8 cellular contexts compared by ENCODE assay signal in the genomic region with DNA sequence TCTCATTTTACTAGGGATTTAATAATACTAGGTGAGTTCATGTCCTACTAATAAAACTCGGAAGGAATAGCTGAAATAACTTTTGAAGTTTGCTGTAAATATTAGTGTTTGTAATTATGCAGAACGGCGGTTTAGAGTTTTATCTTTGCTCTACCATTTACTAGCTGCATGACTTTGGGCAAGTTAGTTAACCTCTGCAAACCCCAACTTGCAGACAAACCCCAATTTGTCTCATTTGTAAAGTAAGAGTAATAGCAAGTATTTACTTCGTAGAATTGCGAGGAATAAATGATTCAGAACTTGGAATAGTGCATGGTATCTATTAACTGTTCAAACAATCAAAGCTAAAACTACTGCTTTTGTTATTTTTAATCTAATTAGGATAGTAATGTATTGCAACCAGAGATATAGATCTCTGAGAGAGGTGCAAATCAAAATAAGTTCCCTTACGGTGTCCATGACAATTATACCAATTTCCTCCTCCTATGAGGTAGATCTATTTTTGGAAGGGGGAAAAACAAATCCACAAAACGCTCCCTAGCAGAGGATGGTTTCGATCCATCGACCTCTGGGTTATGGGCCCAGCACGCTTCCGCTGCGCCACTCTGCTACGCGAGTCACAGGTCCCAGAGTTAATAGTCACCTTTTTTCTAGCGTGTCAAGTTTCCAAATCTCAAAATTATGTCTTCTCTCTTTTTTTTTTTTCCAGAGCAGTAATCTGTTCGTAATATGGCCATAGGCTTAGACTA. TPM values are rescaled to one million over a fixed set of nuclear protein-coding genes. Genes with fewer than 3 reads are reported as not detected.
DNase-seq lines count a peak whose midpoint lies in the region; ATAC-seq and TF ChIP-seq lines count a peak whose summit lies in the region.

No MANE protein-coding gene starts in this region.

- DNase-seq in A172 (ENCODE audit: low spot score) = peak; percentile 64
- DNase-seq in HAP-1 (ENCODE audit: low spot score in 2 of 2) = peak; percentile 73 to 82
- peak; percentile 89 for DNase-seq in NCI-H82 (lab: John Stamatoyannopoulos, UW)
- peak; percentile 89 for DNase-seq in activated CD8-positive, alpha-beta memory T cell treated with anti-CD3 and anti-CD28 coated beads, Interleukin-2, amount 50 U/mL, for 48 hours
- DNase-seq in glutamatergic neuron = peak; percentile 54
- peak; percentile 56 for DNase-seq in stimulated activated CD8-positive, alpha-beta memory T cell treated with anti-CD3 and anti-CD28 coated beads, Interleukin-7, amount 100 ng/mL, for 24 hours (ENCODE audit: low read depth)

- peak overlapping the region; percentile 85 for H3K27ac Mint-ChIP-seq in glutamatergic neuron (ENCODE audit: unreplicated experiment)

- no peaks in the 10 kb centered on the region for H3K9me3 ChIP-seq in HAP-1

- peaks cover 6% of the 10 kb centered on the region for H3K4me1 Mint-ChIP-seq in glutamatergic neuron (ENCODE audit: low read depth, unreplicated experiment)

- H3K4me3 ChIP-seq in HAP-1 = peak overlapping the region; percentile 48

- no peak for TF ChIP-seq CTCF in glutamatergic neuron (IDR thresholded peaks at IDR 0.05; ENCODE audit: partially characterized antibody, unreplicated experiment)

- peaks cover 17% of the 10 kb centered on the region for H3K4me1 ChIP-seq in HAP-1

- H3K4me3 Mint-ChIP-seq in glutamatergic neuron (ENCODE audit: unreplicated experiment) = peak overlapping the region; percentile 88

- H3K27me3 Mint-ChIP-seq in glutamatergic neuron (ENCODE audit: unreplicated experiment) = peaks cover 28% of the 10 kb centered on the region

- no peaks in the 10 kb centered on the region for H3K36me3 ChIP-seq in HAP-1 (replicated peaks)

- H3K27me3 ChIP-seq in HAP-1 (ENCODE audit: low read depth) = no peaks in the 10 kb centered on the region

- in situ Hi-C loops in HAP-1 (cut with MboI; ENCODE audit: low sequenced_read_pairs) = loop anchor here (5.0 kb wide), 1 partner anchor 207 kb away; the partner anchor contains the start of gene HMGN4

- no peak for ATAC-seq in GM21619 (IDR thresholded peaks at IDR 0.05; ENCODE audit: unreplicated experiment)
- ATAC-seq in GM18519 (IDR thresholded peaks at IDR 0.05; ENCODE audit: low FRiP score, unreplicated experiment) = no peak

- peaks cover 27% of the 10 kb centered on the region for H3K9me3 Mint-ChIP-seq in glutamatergic neuron (ENCODE audit: unreplicated experiment)

- no peaks in the 10 kb centered on the region for H3K36me3 Mint-ChIP-seq in glutamatergic neuron (ENCODE audit: unreplicated experiment)

RNA-seq across cellular contexts. Expression of gene BTN3A2, which starts 35.1 kb away (rescaled TPM):
- total RNA-seq in A172 (2014; rRNA removed; shearing (Covaris generic)) = 9.9 and 13.3 TPM in 2 replicates
- total RNA-seq in glutamatergic neuron (ENCODE audit: unreplicated experiment) = 1.3 TPM

RNA-seq across cellular contexts. Expression of gene BTN2A2, which starts 53.0 kb away (rescaled TPM):
- total RNA-seq in A172 (2014; rRNA removed; shearing (Covaris generic)) = 12.0 and 13.0 TPM in 2 replicates
- total RNA-seq in glutamatergic neuron (ENCODE audit: unreplicated experiment) = 109 TPM
